Comparison of ENCODE assay signal across 1 cellular context in genomic region chr18:62550746-62551145, GRCh38.
A peak's percentile ranks its signal among the peaks of the same experiment; 100 is the strongest.
TF ChIP-seq lines count a peak whose summit lies in the region.

No MANE protein-coding gene starts in this region.

TF ChIP-seq in HepG2, 621 proteins besides CTCF, POLR2A, EP300 and RAD21:
- no peak for TF ChIP-seq RFX3 (CRISPR knock-in tag; IDR thresholded peaks at IDR 0.05)
- peak; percentile 34 for TF ChIP-seq RBM22 (optimal IDR thresholded peaks at IDR 0.05; ENCODE audit: low read length)
